11 cellular contexts compared by ENCODE assay signal in the genomic region with DNA sequence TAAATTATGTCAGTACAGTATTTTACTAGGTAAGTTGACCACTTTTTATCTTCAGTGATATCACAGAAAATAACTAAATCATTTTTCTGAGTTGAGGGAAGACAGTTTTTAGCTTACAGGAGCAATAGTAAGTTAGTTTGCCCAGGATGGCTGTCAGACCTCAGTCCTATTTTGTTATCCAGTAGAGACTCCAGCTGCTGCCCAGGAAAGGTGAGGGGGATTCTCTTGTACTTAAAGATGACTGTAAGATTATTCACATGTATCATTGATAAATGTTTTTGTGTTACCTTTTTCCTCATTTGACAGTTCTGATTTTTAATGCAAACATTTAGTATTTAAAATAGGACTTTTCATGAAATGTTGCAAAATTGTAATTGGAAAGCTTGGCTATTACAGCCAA. TPM values are rescaled to one million over a fixed set of nuclear protein-coding genes. Genes with fewer than 3 reads are reported as not detected.
DNase-seq lines count a peak whose midpoint lies in the region; ATAC-seq and TF ChIP-seq lines count a peak whose summit lies in the region.
"Had no signal": no experiment of that assay in that cellular context is flagged by ENCODE, and none has a peak within 500 bp of the region (broad histone marks: within the 10 kb centered on the region; RNA-seq: fewer than 3 reads in every experiment).

No MANE protein-coding gene starts in this region.

- peak overlapping the region; percentile 46 for H3K4me3 Mint-ChIP-seq in stimulated activated naive CD8-positive, alpha-beta T cell treated with anti-CD3 and anti-CD28 coated beads, Interleukin-15, Interleukin-2, amounts not matched to agents 100 ng/mL and 50 ng/mL, for 24 hours
- no peak overlapping the region for H3K4me3 Mint-ChIP-seq in activated T-helper 2 cell treated with anti-CD3 and anti-CD28 coated beads, Interferon-gamma antibody, Interleukin-2, Interleukin-4, amounts not matched to agents 10 μg/mL and 5 μg/mL and 100 μg/mL, durations not matched to agents 14 hours and 24 hours and 36 hours (ENCODE audit: low read depth)
- H3K4me3 Mint-ChIP-seq in memory B cell: no peak overlapping the region

- H3K9me3 Mint-ChIP-seq in stimulated activated naive CD8-positive, alpha-beta T cell treated with anti-CD3 and anti-CD28 coated beads, Interleukin-15, Interleukin-2, amounts not matched to agents 100 ng/mL and 50 ng/mL, for 24 hours: no peaks in the 10 kb centered on the region
- H3K9me3 Mint-ChIP-seq in activated T-helper 2 cell treated with anti-CD3 and anti-CD28 coated beads, Interferon-gamma antibody, Interleukin-2, Interleukin-4, amounts not matched to agents 10 μg/mL and 5 μg/mL and 100 μg/mL, durations not matched to agents 14 hours and 24 hours and 36 hours: no peaks in the 10 kb centered on the region
- no peaks in the 10 kb centered on the region for H3K9me3 Mint-ChIP-seq in memory B cell

- peak overlapping the region; percentile 96 for H3K27ac Mint-ChIP-seq in stimulated activated naive CD8-positive, alpha-beta T cell treated with anti-CD3 and anti-CD28 coated beads, Interleukin-15, Interleukin-2, amounts not matched to agents 100 ng/mL and 50 ng/mL, for 24 hours
- peak overlapping the region; percentile 96 for H3K27ac Mint-ChIP-seq in activated T-helper 2 cell treated with anti-CD3 and anti-CD28 coated beads, Interferon-gamma antibody, Interleukin-2, Interleukin-4, amounts not matched to agents 10 μg/mL and 5 μg/mL and 100 μg/mL, durations not matched to agents 14 hours and 24 hours and 36 hours
- H3K27ac Mint-ChIP-seq in memory B cell: peak overlapping the region; percentile 94

- H3K27me3 ChIP-seq in MG63: no peaks in the 10 kb centered on the region
- H3K27me3 ChIP-seq: BLaER1 had no signal

- no peak for DNase-seq in stimulated activated naive CD8-positive, alpha-beta T cell treated with anti-CD3 and anti-CD28 coated beads, Interleukin-15, Interleukin-2, amounts not matched to agents 100 U/mL and 50 U/mL, for 24 hours
- no peak for DNase-seq in activated T-helper 2 cell treated with anti-CD3 and anti-CD28 coated beads, Interferon-gamma antibody, Interleukin-2, Interleukin-4, amounts not matched to agents 10 μg/mL and 5 μg/mL and 100 μg/mL, durations not matched to agents 14 hours and 24 hours and 36 hours (ENCODE audit: low spot score)
- DNase-seq in memory B cell (ENCODE audit: low spot score in 2 of 2) (no peak), GM10266 (ENCODE audit: extremely low spot score) (no peak), MG63 (no peak)
- DNase-seq: activated gamma-delta T cell, NCI-H446 treated with DMSO at 0.1 percent for 48 hours had no signal

- H3K27me3 Mint-ChIP-seq in stimulated activated naive CD8-positive, alpha-beta T cell treated with anti-CD3 and anti-CD28 coated beads, Interleukin-15, Interleukin-2, amounts not matched to agents 100 ng/mL and 50 ng/mL, for 24 hours: no peaks in the 10 kb centered on the region
- H3K27me3 Mint-ChIP-seq in activated T-helper 2 cell treated with anti-CD3 and anti-CD28 coated beads, Interferon-gamma antibody, Interleukin-2, Interleukin-4, amounts not matched to agents 10 μg/mL and 5 μg/mL and 100 μg/mL, durations not matched to agents 14 hours and 24 hours and 36 hours (ENCODE audit: low read depth): no peaks in the 10 kb centered on the region
- H3K27me3 Mint-ChIP-seq in memory B cell: no peaks in the 10 kb centered on the region

- H3K9me3 ChIP-seq in MG63: no peaks in the 10 kb centered on the region
- H3K9me3 ChIP-seq: BLaER1 had no signal

- H3K4me3 ChIP-seq in MG63: no peak overlapping the region
- H3K4me3 ChIP-seq: BLaER1 had no signal

- no peak for TF ChIP-seq CTCF in GM10266 (IDR thresholded peaks at IDR 0.05; ENCODE audit: control insufficient read depth, insufficient read depth, low read depth, missing control alignments)

- peaks cover 94% of the 10 kb centered on the region for H3K4me1 Mint-ChIP-seq in stimulated activated naive CD8-positive, alpha-beta T cell treated with anti-CD3 and anti-CD28 coated beads, Interleukin-15, Interleukin-2, amounts not matched to agents 100 ng/mL and 50 ng/mL, for 24 hours (ENCODE audit: low read depth)
- peaks cover 62% of the 10 kb centered on the region for H3K4me1 Mint-ChIP-seq in activated T-helper 2 cell treated with anti-CD3 and anti-CD28 coated beads, Interferon-gamma antibody, Interleukin-2, Interleukin-4, amounts not matched to agents 10 μg/mL and 5 μg/mL and 100 μg/mL, durations not matched to agents 14 hours and 24 hours and 36 hours (ENCODE audit: low read depth)
- peaks cover 37% of the 10 kb centered on the region for H3K4me1 Mint-ChIP-seq in memory B cell

- intact Hi-C loops in activated T-helper 2 cell treated with anti-CD3 and anti-CD28 coated beads, Interferon-gamma antibody, Interleukin-2, Interleukin-4, amounts not matched to agents 10 μg/mL and 5 μg/mL and 100 μg/mL, durations not matched to agents 14 hours and 24 hours and 36 hours (cut with micrococcal nuclease): loop anchor here (1.0 to 2.0 kb wide), 8 partner anchors 7 to 112 kb away; partner anchors contain the start of gene GPR183

- no peak for ATAC-seq in stimulated activated naive CD8-positive, alpha-beta T cell treated with anti-CD3 and anti-CD28 coated beads, Interleukin-15, Interleukin-2, amounts not matched to agents 100 U/mL and 50 U/mL, for 24 hours
- no peak for ATAC-seq in memory B cell (ENCODE audit: low read depth)
- ATAC-seq in GM21529 (IDR thresholded peaks at IDR 0.05; ENCODE audit: unreplicated experiment): no peak
- ATAC-seq in GM19395 (IDR thresholded peaks at IDR 0.05; ENCODE audit: unreplicated experiment): no peak

- no peaks in the 10 kb centered on the region; the same call in 1 of the 2 replicates for H3K36me3 ChIP-seq in MG63

- H3K36me3 Mint-ChIP-seq in stimulated activated naive CD8-positive, alpha-beta T cell treated with anti-CD3 and anti-CD28 coated beads, Interleukin-15, Interleukin-2, amounts not matched to agents 100 ng/mL and 50 ng/mL, for 24 hours (ENCODE audit: low read depth): peaks cover 58% of the 10 kb centered on the region
- peaks cover 53% of the 10 kb centered on the region for H3K36me3 Mint-ChIP-seq in activated T-helper 2 cell treated with anti-CD3 and anti-CD28 coated beads, Interferon-gamma antibody, Interleukin-2, Interleukin-4, amounts not matched to agents 10 μg/mL and 5 μg/mL and 100 μg/mL, durations not matched to agents 14 hours and 24 hours and 36 hours (ENCODE audit: low read depth)
- H3K36me3 Mint-ChIP-seq in memory B cell: peaks cover 16% of the 10 kb centered on the region

RNA-seq across cellular contexts. Expression of gene GPR183, which starts 14.5 kb away (rescaled TPM):
- 143 and 147 TPM in 2 replicates for total RNA-seq in activated T-helper 2 cell treated with anti-CD3 and anti-CD28 coated beads, Interferon-gamma antibody, Interleukin-2, Interleukin-4, amounts not matched to agents 10 μg/mL and 5 μg/mL and 100 μg/mL, durations not matched to agents 14 hours and 24 hours and 36 hours
- not detected in 2 replicates for total RNA-seq in MG63 (2014; rRNA removed; shearing (Covaris generic); ENCODE audit: low replicate concordance)

Comparison
In these comparisons a context has a peak if more than half of its experiments do, and no peak if none do; other contexts are left out.
1. RNA of gene GPR183, which starts 14.5 kb away (total RNA-seq): 143 to 147 TPM in activated T-helper 2 cell treated with anti-CD3 and anti-CD28 coated beads, Interferon-gamma antibody, Interleukin-2, Interleukin-4, amounts not matched to agents 10 μg/mL and 5 μg/mL and 100 μg/mL, durations not matched to agents 14 hours and 24 hours and 36 hours; not detected in MG63; every median in the first group is over 100 times any median in the second.
2. Peak in every context shown above with its lines, with median percentiles within 50 percentile points of each other: H3K27ac Mint-ChIP-seq.